In genomic region chr6:501891-502601, GRCh38 we compare ENCODE assay signal across 8 cellular contexts.
DNase-seq lines count a peak whose midpoint lies in the region; ATAC-seq and TF ChIP-seq lines count a peak whose summit lies in the region.

No MANE protein-coding gene starts in this region.

- no peak for TF ChIP-seq CTCF in A673 (conservative IDR thresholded peaks at IDR 0.05; ENCODE audit: low read depth, low read length)
- no peak for TF ChIP-seq CTCF in vagina (IDR thresholded peaks at IDR 0.05)

- no peaks in the 10 kb centered on the region for H3K9me3 Mint-ChIP-seq in activated CD4-positive, alpha-beta memory T cell treated with anti-CD3 and anti-CD28 coated beads, Interleukin-2, amount 10 ng/mL, durations not matched to agents 7 days and 5 days
- H3K9me3 Mint-ChIP-seq in naive B cell: no peaks in the 10 kb centered on the region

- H3K27me3 Mint-ChIP-seq in activated CD4-positive, alpha-beta memory T cell treated with anti-CD3 and anti-CD28 coated beads, Interleukin-2, amount 10 ng/mL, durations not matched to agents 7 days and 5 days: no peaks in the 10 kb centered on the region
- H3K27me3 Mint-ChIP-seq in naive B cell: no peaks in the 10 kb centered on the region

- POLR2A ChIA-PET in A673 (lab: Charles Lee; ENCODE audit: low non-redundant PET): no interaction called here
- POLR2A ChIA-PET in activated CD4-positive, alpha-beta memory T cell treated with anti-CD3 and anti-CD28 coated beads, Interleukin-2, amount 10 ng/mL, durations not matched to agents 7 days and 5 days (lab: Charles Lee): interaction anchor here (1.1 to 2.9 kb wide), 12 partner anchors 9 to 111 kb away, joined by 3 to 26 read pairs (median 5); partner anchors contain the start of gene IRF4

- peak overlapping the region; percentile 83 for H3K4me3 Mint-ChIP-seq in activated CD4-positive, alpha-beta memory T cell treated with anti-CD3 and anti-CD28 coated beads, Interleukin-2, amount 10 ng/mL, durations not matched to agents 7 days and 5 days
- peak overlapping the region in 7 of 8 donors; percentile 33 to 84 (median 73) for H3K4me3 Mint-ChIP-seq in naive B cell

- peaks cover 7% of the 10 kb centered on the region for H3K36me3 Mint-ChIP-seq in activated CD4-positive, alpha-beta memory T cell treated with anti-CD3 and anti-CD28 coated beads, Interleukin-2, amount 10 ng/mL, durations not matched to agents 7 days and 5 days (ENCODE audit: low read depth)
- peaks cover 0 to 8% of the 10 kb centered on the region in 2 donors for H3K36me3 Mint-ChIP-seq in naive B cell

- H3K27me3 ChIP-seq in A673 (replicated peaks; ENCODE audit: insufficient read depth, low read depth, low read length, poor library complexity) (no peaks in the 10 kb centered on the region), vagina (no peaks in the 10 kb centered on the region)

- no peak for TF ChIP-seq POLR2A in vagina (IDR thresholded peaks at IDR 0.05)

- no peaks in the 10 kb centered on the region for H3K36me3 ChIP-seq in A673 (ENCODE audit: insufficient read depth, low read length, poor library complexity, severe bottlenecking)
- peaks cover 0 to 3% of the 10 kb centered on the region in 2 donors for H3K36me3 ChIP-seq in vagina

- BruUV-seq in A673 (replicated peaks; lab: Mats Ljungman, UMichigan): no TSS peak

- peak overlapping the region; percentile 76 for H3K27ac Mint-ChIP-seq in activated CD4-positive, alpha-beta memory T cell treated with anti-CD3 and anti-CD28 coated beads, Interleukin-2, amount 10 ng/mL, durations not matched to agents 7 days and 5 days
- peak overlapping the region in 5 of 6 donors; percentile 37 to 78 (median 51) for H3K27ac Mint-ChIP-seq in naive B cell

- peaks cover 7% of the 10 kb centered on the region for H3K4me1 ChIP-seq in A673 (ENCODE audit: insufficient read depth, low read length, poor library complexity, severe bottlenecking)
- no peaks in the 10 kb centered on the region for H3K4me1 ChIP-seq in vagina

- CTCF ChIA-PET in A673 (lab: Charles Lee): no interaction called here
- CTCF ChIA-PET in activated CD4-positive, alpha-beta memory T cell treated with anti-CD3 and anti-CD28 coated beads, Interleukin-2, amount 10 ng/mL, durations not matched to agents 7 days and 5 days (lab: Charles Lee): interaction anchor here (0.7 to 1.5 kb wide), 8 partner anchors 9 to 354 kb away, joined by 3 to 8 read pairs (median 4); no protein-coding TSS in a partner anchor

- intact Hi-C loops in A673 (cut with micrococcal nuclease; ENCODE audit: unreplicated experiment): no loop called here
- intact Hi-C loops in vagina (cut with DNase I): no loop called here

- H3K9me3 ChIP-seq in A673 (ENCODE audit: low read depth, low read length, poor library complexity, severe bottlenecking): no peaks in the 10 kb centered on the region
- H3K9me3 ChIP-seq in vagina: no peaks in the 10 kb centered on the region

- H3K4me3 ChIP-seq in A673 (ENCODE audit: low read depth, low read length, poor library complexity, severe bottlenecking): peak overlapping the region; percentile 41
- H3K4me3 ChIP-seq in vagina: no peak overlapping the region

- ATAC-seq in naive B cell (ENCODE audit: low read depth in 2 of 2): peak in 1 of 2 donors; percentile 47
- ATAC-seq in HG02852 (IDR thresholded peaks at IDR 0.05; ENCODE audit: unreplicated experiment): no peak

- H3K4me1 Mint-ChIP-seq in activated CD4-positive, alpha-beta memory T cell treated with anti-CD3 and anti-CD28 coated beads, Interleukin-2, amount 10 ng/mL, durations not matched to agents 7 days and 5 days: peaks cover 84% of the 10 kb centered on the region
- peaks cover 27 to 42% (median 31%) of the 10 kb centered on the region in 3 donors for H3K4me1 Mint-ChIP-seq in naive B cell

- H3K27ac ChIP-seq in A673 (ENCODE audit: low read depth, low read length, poor library complexity, severe bottlenecking): peak overlapping the region; percentile 53
- H3K27ac ChIP-seq in vagina: no peak overlapping the region

- DNase-seq in A673 (ENCODE audit: low spot score) (peak; percentile 44), HT-29 (ENCODE audit: low spot score) (peak; percentile 5), naive B cell (no peak), NCI-H2171 treated with DMSO at 0.1 percent for 48 hours (lab: John Stamatoyannopoulos, UW) (no peak), DMS 273 treated with DMSO at 0.1 percent for 48 hours (lab: John Stamatoyannopoulos, UW) (no peak), vagina (ENCODE audit: extremely low spot score in 2 of 2) (no peak)
- peak; percentile 67 for DNase-seq in activated CD4-positive, alpha-beta memory T cell treated with anti-CD3 and anti-CD28 coated beads, Interleukin-2, amount 10 ng/mL, durations not matched to agents 7 days and 5 days

Comparison
In these comparisons a context has a peak if more than half of its experiments do, and no peak if none do; other contexts are left out.
1. DNase-seq: peak in A673 (single experiment), HT-29 (single experiment) and activated CD4-positive, alpha-beta memory T cell treated with anti-CD3 and anti-CD28 coated beads, Interleukin-2, amount 10 ng/mL, durations not matched to agents 7 days and 5 days (single experiment); none in naive B cell (single experiment), NCI-H2171 treated with DMSO at 0.1 percent for 48 hours (single experiment), DMS 273 treated with DMSO at 0.1 percent for 48 hours (single experiment) and vagina (0 of 2).